ENCODE assay signal across 8 cellular contexts in genomic region chr19:21851596-21852345, GRCh38. TPM values are rescaled to one million over a fixed set of nuclear protein-coding genes. Genes with fewer than 3 reads are reported as not detected.
DNase-seq lines count a peak whose midpoint lies in the region; FAIRE-seq and TF ChIP-seq lines count a peak whose summit lies in the region.

No MANE protein-coding gene starts in this region.

- DNase-seq in GDM1 (lab: John Stamatoyannopoulos, UW): peak; percentile 79
- DNase-seq in NCI-H1436 (lab: John Stamatoyannopoulos, UW): peak; percentile 95
- DNase-seq in iPS DF 19.7 (ENCODE audit: low read depth, low spot score): peak; percentile 85
- peak; percentile 92 for DNase-seq in retinal pigment epithelial cell (ENCODE audit: low read depth)
- no peak for DNase-seq in urothelium cell line (ENCODE audit: low spot score)

- peak; percentile 68 for FAIRE-seq in TTC549 (lab: Jason Lieb, UNC)
- no peak for FAIRE-seq in urothelium cell line (lab: Jason Lieb, UNC)

- H3K4me3 ChIP-seq in HEK293 (ENCODE audit: low read depth, low read length): peak overlapping the region; percentile 65
- H3K4me3 ChIP-seq in retinal pigment epithelial cell (ENCODE audit: low read length): peak overlapping the region; percentile 97

- peaks cover 0 to 15% (median 3%) of the 10 kb centered on the region in 5 experiments for H3K9me3 Mint-ChIP-seq in brain

- H3K4me1 Mint-ChIP-seq in brain: peaks cover 34% of the 10 kb centered on the region

- no peaks in the 10 kb centered on the region for H3K4me1 ChIP-seq in HEK293 (ENCODE audit: control insufficient read depth, insufficient read depth, low read length)

- TF ChIP-seq CTCF in HEK293 (tag by site-specific recombination; IDR thresholded peaks at IDR 0.05) (no peak), brain (conservative IDR thresholded peaks at IDR 0.05) (no peak), retinal pigment epithelial cell (conservative IDR thresholded peaks at IDR 0.05; ENCODE audit: low read depth, low read length) (no peak)

- peak overlapping the region; percentile 51 for H3K27ac ChIP-seq in HEK293 (ENCODE audit: extremely low read depth, low read depth, low read length)

- no peaks in the 10 kb centered on the region for H3K9me3 ChIP-seq in HEK293 (ENCODE audit: control insufficient read depth, insufficient read depth, low read depth, low read length)

- peaks cover 40% of the 10 kb centered on the region for H3K36me3 Mint-ChIP-seq in brain

- CTCF ChIA-PET in HEK293 (lab: Yijun Ruan, JAX): interaction anchor here (0.6 to 0.7 kb wide), 2 partner anchors 14 to 128 kb away, joined by 3 read pairs; no protein-coding TSS in a partner anchor

- POLR2A ChIA-PET in HEK293 (lab: Yijun Ruan, JAX): interaction anchor here (0.6 to 1.9 kb wide), 13 partner anchors 10 to 1800 kb away, joined by 3 to 26 read pairs (median 4); partner anchors contain the start of genes ZNF100, ZNF429, ZNF43 and ZNF430

- no peaks in the 10 kb centered on the region for H3K27me3 Mint-ChIP-seq in brain

- peaks cover 0 to 43% of the 10 kb centered on the region in 2 experiments; a peak in 2 of 3 replicates for H3K36me3 ChIP-seq in HEK293 (ENCODE audit: control insufficient read depth in 2 of 2, insufficient read depth in 1 of 2, low read length in 2 of 2)

- peak overlapping the region; percentile 74 to 95 (median 93) for H3K27ac Mint-ChIP-seq in brain

- H3K4me3 Mint-ChIP-seq in brain: peak overlapping the region; percentile 93 to 97 (median 96)

TF ChIP-seq in HEK293, 187 proteins besides CTCF, POLR2A, EP300 and RAD21 (continues in another document):
- TF ChIP-seq FEZF1 (tag by site-specific recombination; IDR thresholded peaks at IDR 0.05): peak; percentile 55
- no peak for TF ChIP-seq GLIS1 (tag by site-specific recombination; IDR thresholded peaks at IDR 0.05)
- no peak for TF ChIP-seq ZNF558 (tag by site-specific recombination; IDR thresholded peaks at IDR 0.05)
- no peak for TF ChIP-seq GLIS2 (tag by site-specific recombination; IDR thresholded peaks at IDR 0.05)
- no peak for TF ChIP-seq ZNF776 (tag by site-specific recombination; IDR thresholded peaks at IDR 0.05; ENCODE audit: borderline replicate concordance)
- no peak for TF ChIP-seq ZNF148 (tag by site-specific recombination; IDR thresholded peaks at IDR 0.05; ENCODE audit: borderline replicate concordance)
- peak; percentile 52 for TF ChIP-seq SETDB1 (IDR thresholded peaks at IDR 0.05; ENCODE audit: insufficient read length, low read length)
- TF ChIP-seq ZNF837 (tag by site-specific recombination; IDR thresholded peaks at IDR 0.05): no peak
- TF ChIP-seq ZFHX2 (tag by site-specific recombination; conservative IDR thresholded peaks at IDR 0.05): 0 out of 2 replicates have a peak, but pooled peaks have one; percentile 6
- 0 out of 2 replicates have a peak, but pooled peaks have one; percentile 42 for TF ChIP-seq SP7 (tag by site-specific recombination; IDR thresholded peaks at IDR 0.05)
- TF ChIP-seq KLF16 (tag by site-specific recombination; IDR thresholded peaks at IDR 0.05): peak; percentile 55; the same call in 1 of the 2 replicates
- no peak for TF ChIP-seq ZNF280C (tag by site-specific recombination; IDR thresholded peaks at IDR 0.05)
- no peak for TF ChIP-seq GLI4 (tag by site-specific recombination; IDR thresholded peaks at IDR 0.05)
- TF ChIP-seq ZNF362 (tag by site-specific recombination; IDR thresholded peaks at IDR 0.05): peak; percentile 75; the same call in 1 of the 2 replicates
- TF ChIP-seq TRIM28 (IDR thresholded peaks at IDR 0.05; ENCODE audit: borderline replicate concordance, low read length): peak; percentile 37; the same call in 1 of the 2 replicates
- TF ChIP-seq ZBTB7A (tag by site-specific recombination; IDR thresholded peaks at IDR 0.05; ENCODE audit: low read depth): no peak
- no peak for TF ChIP-seq GLI2 (tag by site-specific recombination; IDR thresholded peaks at IDR 0.05; ENCODE audit: borderline replicate concordance, low read depth)
- TF ChIP-seq ZBTB26 (tag by site-specific recombination; optimal IDR thresholded peaks at IDR 0.05): peak; percentile 48
- no peak for TF ChIP-seq HIC1 (tag by site-specific recombination; IDR thresholded peaks at IDR 0.05)
- no peak for TF ChIP-seq ZNF26 (tag by site-specific recombination; IDR thresholded peaks at IDR 0.05)

RNA-seq across cellular contexts. Expression of gene ZNF43, which starts 15.8 kb away (rescaled TPM):
- 6.5 TPM for polyA plus RNA-seq in brain (ENCODE audit: insufficient read depth, low read depth, low replicate concordance)
